Comparison of ENCODE assay signal across 35 cellular contexts in the genomic region with DNA sequence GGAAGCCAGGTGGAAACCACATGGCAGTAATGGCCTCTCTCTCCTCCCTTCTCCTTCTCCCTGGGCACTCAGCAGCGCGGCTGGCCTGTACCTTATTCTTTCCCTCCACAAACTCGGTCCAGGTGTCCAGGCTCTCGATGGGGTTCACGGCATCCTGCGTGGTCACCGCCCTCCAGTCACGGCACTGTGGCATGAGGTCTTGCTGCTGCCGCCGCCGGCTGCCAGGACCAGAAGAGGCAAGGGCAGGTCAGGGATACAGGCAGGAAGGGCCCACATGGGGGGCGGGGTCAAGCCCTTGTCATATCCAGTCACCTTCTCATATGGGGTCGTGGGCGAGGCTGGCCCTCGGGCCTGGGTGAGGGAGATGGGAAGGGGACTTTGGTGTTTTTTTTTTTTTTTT. TPM values are rescaled to one million over a fixed set of nuclear protein-coding genes. Genes with fewer than 3 reads are reported as not detected.
DNase-seq lines count a peak whose midpoint lies in the region; ATAC-seq, FAIRE-seq and TF ChIP-seq lines count a peak whose summit lies in the region.
"Had no signal": no experiment of that assay in that cellular context is flagged by ENCODE, and none has a peak within 500 bp of the region (broad histone marks: within the 10 kb centered on the region; RNA-seq: fewer than 3 reads in every experiment).

No MANE protein-coding gene starts in this region.

- no peaks in the 10 kb centered on the region for H3K9me3 Mint-ChIP-seq in stimulated activated naive CD8-positive, alpha-beta T cell treated with anti-CD3 and anti-CD28 coated beads, Interleukin-15, amount 100 ng/mL, for 72 hours
- H3K9me3 Mint-ChIP-seq: mesothelial cell of epicardium had no signal

- H3K79me2 ChIP-seq in MM.1S (ENCODE audit: low read length) (no peaks in the 10 kb centered on the region), HepG2 (ENCODE audit: insufficient read depth, low read length) (no peaks in the 10 kb centered on the region)

- BruUV-seq in HepG2 (replicated peaks; lab: Mats Ljungman, UMichigan): no TSS peak

- H3K9me3 ChIP-seq in left ventricle myocardium inferior (replicated peaks) (no peaks in the 10 kb centered on the region), MM.1S (replicated peaks; ENCODE audit: insufficient read depth, low read length) (no peaks in the 10 kb centered on the region), HepG2 (ENCODE audit: low read length) (no peaks in the 10 kb centered on the region), MG63 (no peaks in the 10 kb centered on the region), prostate gland (no peaks in the 10 kb centered on the region)
- H3K9me3 ChIP-seq: sigmoid colon, SJCRH30, upper lobe of left lung had no signal

- intact Hi-C loops in left ventricle myocardium inferior (cut with micrococcal nuclease) (no loop called here), cardiac septum (cut with DNase I) (no loop called here), HepG2 (cut with micrococcal nuclease; ENCODE audit: unreplicated experiment) (no loop called here), prostate gland (cut with DNase I) (no loop called here)

- H3K4me3 ChIP-seq in left ventricle myocardium inferior: no peak overlapping the region
- H3K4me3 ChIP-seq in MM.1S (ENCODE audit: low read length): no peak overlapping the region
- H3K4me3 ChIP-seq in HepG2 (replicated peaks in 1 of 3; ENCODE audit: insufficient read depth in 1 of 3, low read depth in 2 of 3, low read length in 3 of 3): no peak overlapping the region
- no peak overlapping the region for H3K4me3 ChIP-seq in MG63
- H3K4me3 ChIP-seq in prostate gland: no peak overlapping the region
- H3K4me3 ChIP-seq: sigmoid colon, SJCRH30, upper lobe of left lung had no signal

- WGBS in HepG2 (ENCODE audit: low lambda C conversion rate): 78% methylated on average over 9 of the region's 15 CpGs
- 89% methylated on average over 15 of the region's 15 CpGs for WGBS in prostate gland

- no peak for TF ChIP-seq EP300 in HepG2 (IDR thresholded peaks at IDR 0.05; ENCODE audit: low read depth in 2 of 2, low read length in 2 of 2)
- no peak for TF ChIP-seq EP300 in HepG2 (CRISPR knock-in tag; IDR thresholded peaks at IDR 0.05; ENCODE audit: borderline replicate concordance)

- H2AFZ ChIP-seq in MM.1S (ENCODE audit: low read length) (0 out of 2 replicates have a peak overlapping the region, but pooled peaks have one; percentile 11), HepG2 (ENCODE audit: low read length) (no peak overlapping the region)

- peak overlapping the region; percentile 62 for H3K27ac ChIP-seq in left ventricle myocardium inferior (replicated peaks)
- H3K27ac ChIP-seq in MM.1S (ENCODE audit: low read length): no peak overlapping the region
- no peak overlapping the region for H3K27ac ChIP-seq in HepG2 (ENCODE audit: extremely low read length, insufficient read depth, low read length)
- H3K27ac ChIP-seq in prostate gland: no peak overlapping the region
- H3K27ac ChIP-seq: brain microvascular endothelial cell, epithelial cell of prostate, sigmoid colon, SJCRH30 had no signal

- TF ChIP-seq RAD21 in HepG2 (CRISPR knock-in tag; IDR thresholded peaks at IDR 0.05): no peak

- ATAC-seq in HepG2: no peak
- ATAC-seq in stimulated activated naive CD8-positive, alpha-beta T cell treated with anti-CD3 and anti-CD28 coated beads, Interleukin-15, amount 100 ng/mL, for 72 hours: no peak

- H3K4me1 ChIP-seq in left ventricle myocardium inferior: peaks cover 18% of the 10 kb centered on the region
- H3K4me1 ChIP-seq in MM.1S (ENCODE audit: low read length): no peaks in the 10 kb centered on the region
- H3K4me1 ChIP-seq in HepG2 (ENCODE audit: insufficient read depth, low read length): no peaks in the 10 kb centered on the region
- no peaks in the 10 kb centered on the region for H3K4me1 ChIP-seq in prostate gland (replicated peaks)
- H3K4me1 ChIP-seq: SJCRH30 had no signal

- H3F3A ChIP-seq in MM.1S (ENCODE audit: insufficient read depth, low read length): no peaks in the 10 kb centered on the region

- H3K9me2 ChIP-seq in MM.1S (replicated peaks; ENCODE audit: insufficient read depth, low read length): no peaks in the 10 kb centered on the region

- no peak for TF ChIP-seq CTCF in left ventricle myocardium inferior (IDR thresholded peaks at IDR 0.05; ENCODE audit: borderline replicate concordance)
- TF ChIP-seq CTCF in MM.1S (IDR thresholded peaks at IDR 0.05; ENCODE audit: low read length): no peak
- TF ChIP-seq CTCF in HepG2 (CRISPR knock-in tag; IDR thresholded peaks at IDR 0.05): no peak
- no peak for TF ChIP-seq CTCF in prostate gland (IDR thresholded peaks at IDR 0.05)

- no peak overlapping the region for H3K9ac ChIP-seq in MM.1S (ENCODE audit: low read length)
- no peak overlapping the region for H3K9ac ChIP-seq in HepG2 (ENCODE audit: insufficient read depth, low read depth, low read length)

- no peaks in the 10 kb centered on the region for H4K20me1 ChIP-seq in MM.1S (ENCODE audit: insufficient read depth, low read length)
- H4K20me1 ChIP-seq in HepG2 (ENCODE audit: insufficient read depth, low read length): no peaks in the 10 kb centered on the region

- H3K4me2 ChIP-seq in MM.1S (ENCODE audit: low read depth, low read length) (no peak overlapping the region), HepG2 (ENCODE audit: low read depth, low read length) (no peak overlapping the region)

- DNase-seq in left ventricle myocardium inferior (no peak), cardiac septum (ENCODE audit: low spot score) (no peak), MM.1S (no peak), HepG2 (ENCODE audit: low spot score) (no peak), cerebellar nuclear complex (lab: John Stamatoyannopoulos, UW) (no peak), MG63 (no peak), prostate gland (ENCODE audit: low spot score) (no peak)
- DNase-seq in stimulated activated naive CD8-positive, alpha-beta T cell treated with anti-CD3 and anti-CD28 coated beads, Interleukin-15, amount 100 ng/mL, for 72 hours: no peak
- DNase-seq: activated CD4-positive, alpha-beta T cell treated with anti-CD3 and anti-CD28 coated beads for 1 hour; activated effector memory CD4-positive, alpha-beta T cell treated with anti-CD3 and anti-CD28 coated beads, Interleukin-2, amount 50 U/mL, for 16 hours; activated T-cell treated with anti-CD3 and anti-CD28 coated beads, Interleukin-2, amount 50 U/mL, for 1 hour; amygdala; brain microvascular endothelial cell; GDM1; HFFc6; islet precursor cell; left ventricle myocardium superior; NCI-H1092; NCI-H1694; NCI-H446 treated with DMSO at 0.1 percent for 48 hours; NCI-H774; nucleus accumbens; sigmoid colon; SJCRH30; stimulated activated CD4-positive, alpha-beta T cell treated with anti-CD3 and anti-CD28 coated beads, Interleukin-4, amount 100 ng/mL, for 24 hours; SW 1271 had no signal

- TF ChIP-seq POLR2A in HepG2 (IDR thresholded peaks at IDR 0.05; ENCODE audit: insufficient read depth in 1 of 2, low read depth in 2 of 2, low read length in 2 of 2) (no peak), prostate gland (IDR thresholded peaks at IDR 0.05) (no peak)

- H3K27ac Mint-ChIP-seq in stimulated activated naive CD8-positive, alpha-beta T cell treated with anti-CD3 and anti-CD28 coated beads, Interleukin-15, amount 100 ng/mL, for 72 hours: peak overlapping the region; percentile 76 to 97
- H3K27ac Mint-ChIP-seq: HFFc6, mesothelial cell of epicardium, progenitor cell of endocrine pancreas had no signal

- no peaks in the 10 kb centered on the region for H3K27me3 Mint-ChIP-seq in stimulated activated naive CD8-positive, alpha-beta T cell treated with anti-CD3 and anti-CD28 coated beads, Interleukin-15, amount 100 ng/mL, for 72 hours

- CTCF ChIA-PET in HepG2 (lab: Yijun Ruan, JAX; ENCODE audit: low intra/inter-chr PET ratio, low total read pairs): no interaction called here

- POLR2A ChIA-PET in HepG2 (lab: Yijun Ruan, JAX): no interaction called here

- in situ Hi-C loops in HepG2 (cut with HindIII; ENCODE audit: extremely low pct_ligation_motif_present, low pct_unique_long_range_greater_than_20kb): no loop called here

- H3K4me1 Mint-ChIP-seq in stimulated activated naive CD8-positive, alpha-beta T cell treated with anti-CD3 and anti-CD28 coated beads, Interleukin-15, amount 100 ng/mL, for 72 hours: peaks cover 40% of the 10 kb centered on the region
- H3K4me1 Mint-ChIP-seq: mesothelial cell of epicardium had no signal

- peak overlapping the region; percentile 33 to 66 for H3K4me3 Mint-ChIP-seq in stimulated activated naive CD8-positive, alpha-beta T cell treated with anti-CD3 and anti-CD28 coated beads, Interleukin-15, amount 100 ng/mL, for 72 hours
- H3K4me3 Mint-ChIP-seq: HFFc6, mesothelial cell of epicardium had no signal

- FAIRE-seq in HepG2 (lab: Jason Lieb, UNC): no peak
- FAIRE-seq: colon had no signal

- H3K27me3 ChIP-seq in left ventricle myocardium inferior (ENCODE audit: low read depth): peaks cover 30% of the 10 kb centered on the region
- H3K27me3 ChIP-seq in MM.1S (replicated peaks; ENCODE audit: insufficient read depth, low read length): peaks cover 51% of the 10 kb centered on the region
- H3K27me3 ChIP-seq in HepG2 (ENCODE audit: control insufficient read depth in 1 of 2, insufficient read depth in 2 of 2, low read length in 2 of 2): peaks cover 16 to 68% of the 10 kb centered on the region in 2 experiments; a peak in 4 of 5 replicates
- peaks cover 4% of the 10 kb centered on the region; the same call in 1 of the 2 replicates for H3K27me3 ChIP-seq in MG63
- H3K27me3 ChIP-seq in prostate gland (replicated peaks; ENCODE audit: insufficient read depth): no peaks in the 10 kb centered on the region
- H3K27me3 ChIP-seq: brain microvascular endothelial cell, SJCRH30 had no signal

- H3K36me3 ChIP-seq in left ventricle myocardium inferior (peaks cover 5% of the 10 kb centered on the region), MM.1S (replicated peaks; ENCODE audit: insufficient read depth, low read length) (no peaks in the 10 kb centered on the region), HepG2 (replicated peaks in 1 of 2; ENCODE audit: control insufficient read depth in 1 of 2, insufficient read depth in 2 of 2, low read length in 2 of 2) (no peaks in the 10 kb centered on the region), MG63 (no peaks in the 10 kb centered on the region), prostate gland (no peaks in the 10 kb centered on the region)
- H3K36me3 ChIP-seq: brain microvascular endothelial cell, sigmoid colon, SJCRH30 had no signal

RNA-seq across cellular contexts. Expression of a gene that starts 25.6 kb away (rescaled TPM):
- 6.1 TPM for total RNA-seq in left ventricle myocardium inferior
- 5.8 TPM for total RNA-seq in cardiac septum
- total RNA-seq in HepG2 (2016; rRNA removed; fragmentation: Illumina TruSeq; extraction: Trizol): not detected in 2 replicates
- total RNA-seq in HepG2 (2016; cell fraction: cytosol; rRNA removed; fragmentation: Illumina TruSeq; extraction: Trizol; ENCODE audit: low read depth): not detected in 2 replicates
- total RNA-seq in HepG2 (2016; cell fraction: insoluble cytoplasmic fraction; rRNA removed; fragmentation: Illumina TruSeq; extraction: Trizol): not detected in 2 replicates
- not detected in 2 replicates for total RNA-seq in HepG2 (2016; cell fraction: membrane; rRNA removed; fragmentation: Illumina TruSeq; extraction: Trizol)
- not detected in 2 replicates for total RNA-seq in HepG2 (2016; cell fraction: nucleus; rRNA removed; fragmentation: Illumina TruSeq; extraction: Trizol)
- polyA plus RNA-seq in HepG2 (2011; rRNA removed): not detected in 2 replicates
- 0.01 and 0.04 TPM in 2 replicates for polyA plus RNA-seq in HepG2 (2011; cell fraction: cytosol; rRNA removed)
- 0.10 and 0.19 TPM in 2 replicates for polyA plus RNA-seq in HepG2 (2011; cell fraction: nucleus; rRNA removed)
- not detected in 2 replicates for polyA plus RNA-seq in HepG2 (2012)
- polyA plus RNA-seq in HepG2 (2016; cell fraction: cytosol; fragmentation: Illumina TruSeq; extraction: Trizol; ENCODE audit: low read depth): not detected in 2 replicates
- polyA plus RNA-seq in HepG2 (2016; cell fraction: insoluble cytoplasmic fraction; fragmentation: Illumina TruSeq; extraction: Trizol; ENCODE audit: low read depth): not detected in 2 replicates
- not detected in 2 replicates for polyA plus RNA-seq in HepG2 (2016; cell fraction: membrane; fragmentation: Illumina TruSeq; extraction: Trizol; ENCODE audit: low read depth)
- not detected in 2 replicates for polyA plus RNA-seq in HepG2 (2016; cell fraction: nucleus; fragmentation: Illumina TruSeq; extraction: Trizol; ENCODE audit: insufficient read depth, low read depth)
- not detected in 2 replicates for polyA minus RNA-seq in HepG2 (2011; rRNA and poly(A)+ RNA removed; ENCODE audit: low replicate concordance)
- polyA minus RNA-seq in HepG2 (2011; cell fraction: cytosol; rRNA and poly(A)+ RNA removed): not detected in 2 replicates
- not detected in 2 replicates for polyA minus RNA-seq in HepG2 (2011; cell fraction: nucleus; rRNA and poly(A)+ RNA removed)
- 0.10 and 1.3 TPM in 2 replicates for total RNA-seq in MG63 (2014; rRNA removed; shearing (Covaris generic); ENCODE audit: low replicate concordance)
- total RNA-seq in prostate gland: 10 to 100 TPM in 1 of 2 donors, 1 to 10 TPM in 1; 2.9 to 20.6 TPM
- total RNA-seq: HFFc6, HT-29, RPMI7951 had no signal
- polyA plus RNA-seq: AG04450 had no signal

RNA-seq across cellular contexts. Expression of a gene that starts 32.5 kb away (rescaled TPM):
- not detected for total RNA-seq in left ventricle myocardium inferior
- not detected for total RNA-seq in cardiac septum
- total RNA-seq in HepG2 (2016; rRNA removed; fragmentation: Illumina TruSeq; extraction: Trizol): not detected in 2 replicates
- not detected in 2 replicates for total RNA-seq in HepG2 (2016; cell fraction: cytosol; rRNA removed; fragmentation: Illumina TruSeq; extraction: Trizol; ENCODE audit: low read depth)
- total RNA-seq in HepG2 (2016; cell fraction: insoluble cytoplasmic fraction; rRNA removed; fragmentation: Illumina TruSeq; extraction: Trizol): not detected in 2 replicates
- total RNA-seq in HepG2 (2016; cell fraction: membrane; rRNA removed; fragmentation: Illumina TruSeq; extraction: Trizol): not detected in 2 replicates
- not detected in 2 replicates for total RNA-seq in HepG2 (2016; cell fraction: nucleus; rRNA removed; fragmentation: Illumina TruSeq; extraction: Trizol)
- 0.17 TPM in 1 of 2 replicates, not detected in the other for polyA plus RNA-seq in HepG2 (2011; rRNA removed)
- polyA plus RNA-seq in HepG2 (2011; cell fraction: cytosol; rRNA removed): not detected in 2 replicates
- polyA plus RNA-seq in HepG2 (2011; cell fraction: nucleus; rRNA removed): not detected in 2 replicates
- polyA plus RNA-seq in HepG2 (2012): not detected in 2 replicates
- not detected in 2 replicates for polyA plus RNA-seq in HepG2 (2016; cell fraction: cytosol; fragmentation: Illumina TruSeq; extraction: Trizol; ENCODE audit: low read depth)
- polyA plus RNA-seq in HepG2 (2016; cell fraction: insoluble cytoplasmic fraction; fragmentation: Illumina TruSeq; extraction: Trizol; ENCODE audit: low read depth): not detected in 2 replicates
- not detected in 2 replicates for polyA plus RNA-seq in HepG2 (2016; cell fraction: membrane; fragmentation: Illumina TruSeq; extraction: Trizol; ENCODE audit: low read depth)
- polyA plus RNA-seq in HepG2 (2016; cell fraction: nucleus; fragmentation: Illumina TruSeq; extraction: Trizol; ENCODE audit: insufficient read depth, low read depth): not detected in 2 replicates
- polyA minus RNA-seq in HepG2 (2011; rRNA and poly(A)+ RNA removed; ENCODE audit: low replicate concordance): not detected in 2 replicates
- polyA minus RNA-seq in HepG2 (2011; cell fraction: cytosol; rRNA and poly(A)+ RNA removed): not detected in 2 replicates
- polyA minus RNA-seq in HepG2 (2011; cell fraction: nucleus; rRNA and poly(A)+ RNA removed): not detected in 2 replicates
- not detected in 2 replicates for total RNA-seq in MG63 (2014; rRNA removed; shearing (Covaris generic); ENCODE audit: low replicate concordance)
- 100 to 1,000 TPM in 1 of 2 donors, 10 to 100 TPM in 1; 32.2 to 412 TPM for total RNA-seq in prostate gland
- total RNA-seq: HFFc6, HT-29, left ventricle myocardium superior, progenitor cell of endocrine pancreas, RPMI7951, sigmoid colon, SJCRH30 had no signal
- polyA plus RNA-seq: AG04450, BJ had no signal

Comparison
In these comparisons a context has a peak if more than half of its experiments do, and no peak if none do; other contexts are left out.
1. RNA of a gene that starts 32.5 kb away (total RNA-seq): 32.2 to 412 TPM in prostate gland; not detected in cardiac septum (single experiment), not detected in left ventricle myocardium inferior (single experiment), not detected in HepG2 and not detected in MG63; every median in the first group is over 10 times any median in the second.